18 cellular contexts compared by ENCODE assay signal in genomic region chr20:55211481-55211880, GRCh38.
DNase-seq lines count a peak whose midpoint lies in the region; TF ChIP-seq lines count a peak whose summit lies in the region.
"Had no signal": no experiment of that assay in that cellular context is flagged by ENCODE, and none has a peak within 500 bp of the region (broad histone marks: within the 10 kb centered on the region; RNA-seq: fewer than 3 reads in every experiment).

No MANE protein-coding gene starts in this region.

- in situ Hi-C loops in mammary epithelial cell (cut with MboI; ENCODE audit: low sequenced_read_pairs in 2 of 2): no loop called here

- H3K4me1 ChIP-seq in mammary epithelial cell (ENCODE audit: insufficient read depth, low read length): no peaks in the 10 kb centered on the region
- H3K4me1 ChIP-seq in breast epithelium: no peaks in the 10 kb centered on the region
- H3K4me1 ChIP-seq: BLaER1 had no signal

- dilution Hi-C loops in mammary epithelial cell (cut with HindIII; ENCODE audit: low sequenced_read_pairs): no loop called here

- H3K4me3 ChIP-seq in mammary epithelial cell (replicated peaks in 1 of 3; ENCODE audit: insufficient read depth in 1 of 3, low read depth in 2 of 3, low read length in 3 of 3): no peak overlapping the region
- H3K4me3 ChIP-seq in breast epithelium: no peak overlapping the region
- H3K4me3 ChIP-seq: BLaER1, GM12878, GM23338 had no signal

- TF ChIP-seq CTCF in mammary epithelial cell (conservative IDR thresholded peaks at IDR 0.05 in 1 of 2, IDR thresholded peaks at IDR 0.05 in 1 of 2; ENCODE audit: extremely low read depth in 1 of 2, insufficient read depth in 1 of 2, low read depth in 1 of 2, low read length in 2 of 2) (no peak), breast epithelium (IDR thresholded peaks at IDR 0.05) (no peak)

- DNase-seq in mammary epithelial cell: peak; percentile 44
- DNase-seq in breast epithelium (ENCODE audit: low spot score in 2 of 2): no peak
- DNase-seq in epithelial cell of prostate (ENCODE audit: low read depth, low spot score): no peak
- DNase-seq in kidney tubule cell (ENCODE audit: low spot score): peak; percentile 3
- no peak for DNase-seq in COLO668 (lab: John Stamatoyannopoulos, UW; ENCODE audit: unreplicated experiment)
- no peak for DNase-seq in NCI-H2196 (lab: John Stamatoyannopoulos, UW; ENCODE audit: unreplicated experiment)
- DNase-seq: CD4-positive, CD25-positive, alpha-beta regulatory T cell; CD8-positive, alpha-beta T cell; DMS 273 treated with DMSO at 0.1 percent for 48 hours; DMS79; EL; GDM1; H9 had no signal

- CTCF ChIA-PET in mammary epithelial cell (lab: Charles Lee; ENCODE audit: low non-redundant PET): no interaction called here

- no TSS peak for BruUV-seq in mammary epithelial cell (replicated peaks; lab: Mats Ljungman, UMichigan)

- no peak for TF ChIP-seq POLR2A in breast epithelium (IDR thresholded peaks at IDR 0.05)

- no peaks in the 10 kb centered on the region for H3K36me3 ChIP-seq in mammary epithelial cell (ENCODE audit: insufficient read depth, low read length)
- no peaks in the 10 kb centered on the region for H3K36me3 ChIP-seq in breast epithelium
- H3K36me3 ChIP-seq: BLaER1 had no signal

- H3K4me2 ChIP-seq in mammary epithelial cell (ENCODE audit: insufficient read depth, low read depth, low read length): no peak overlapping the region
- H3K4me2 ChIP-seq: BLaER1, GM23338 had no signal

- intact Hi-C loops in mammary epithelial cell (cut with micrococcal nuclease): no loop called here
- intact Hi-C loops in breast epithelium (cut with DNase I; ENCODE audit: low total_unique reads): loop anchor here (5.0 kb wide), 2 partner anchors 134 to 851 kb away; no protein-coding TSS in a partner anchor

- no peaks in the 10 kb centered on the region for H4K20me1 ChIP-seq in mammary epithelial cell (ENCODE audit: insufficient read depth, low read length)
- H4K20me1 ChIP-seq: BLaER1 had no signal

- no peak overlapping the region for H3K27ac ChIP-seq in mammary epithelial cell (ENCODE audit: insufficient read depth, low read depth, low read length)
- H3K27ac ChIP-seq in breast epithelium: no peak overlapping the region
- peak overlapping the region; percentile 5 for H3K27ac ChIP-seq in epithelial cell of prostate
- H3K27ac ChIP-seq: 22Rv1, BLaER1, C4-2B had no signal

- H3K79me2 ChIP-seq in mammary epithelial cell (ENCODE audit: insufficient read depth, low read length): no peaks in the 10 kb centered on the region

- H3K27me3 ChIP-seq in mammary epithelial cell (ENCODE audit: insufficient read depth, low read length): no peaks in the 10 kb centered on the region
- H3K27me3 ChIP-seq in breast epithelium: no peaks in the 10 kb centered on the region
- H3K27me3 ChIP-seq: BLaER1 had no signal

- no peak overlapping the region for H2AFZ ChIP-seq in mammary epithelial cell (ENCODE audit: low read depth, low read length)
- H2AFZ ChIP-seq: GM23338 had no signal

- H3K9me3 ChIP-seq in mammary epithelial cell (replicated peaks; ENCODE audit: insufficient read depth, low read length) (peaks cover 6% of the 10 kb centered on the region), breast epithelium (peaks cover 0 to 6% of the 10 kb centered on the region in 2 donors)
- H3K9me3 ChIP-seq: BLaER1 had no signal

- no peak overlapping the region for H3K9ac ChIP-seq in mammary epithelial cell (ENCODE audit: insufficient read depth, low read length)
- H3K9ac ChIP-seq: BLaER1 had no signal

- 27% methylated on average over 4 of the region's 6 CpGs for WGBS in mammary epithelial cell (ENCODE audit: low coverage, missing lambda C conversion rate)

Comparison
In these comparisons a context has a peak if more than half of its experiments do, and no peak if none do; other contexts are left out.
1. DNase-seq: peak in mammary epithelial cell (single experiment) and kidney tubule cell (single experiment); none in breast epithelium (0 of 2), epithelial cell of prostate (single experiment), COLO668 (single experiment) and NCI-H2196 (single experiment).